In the genomic region with DNA sequence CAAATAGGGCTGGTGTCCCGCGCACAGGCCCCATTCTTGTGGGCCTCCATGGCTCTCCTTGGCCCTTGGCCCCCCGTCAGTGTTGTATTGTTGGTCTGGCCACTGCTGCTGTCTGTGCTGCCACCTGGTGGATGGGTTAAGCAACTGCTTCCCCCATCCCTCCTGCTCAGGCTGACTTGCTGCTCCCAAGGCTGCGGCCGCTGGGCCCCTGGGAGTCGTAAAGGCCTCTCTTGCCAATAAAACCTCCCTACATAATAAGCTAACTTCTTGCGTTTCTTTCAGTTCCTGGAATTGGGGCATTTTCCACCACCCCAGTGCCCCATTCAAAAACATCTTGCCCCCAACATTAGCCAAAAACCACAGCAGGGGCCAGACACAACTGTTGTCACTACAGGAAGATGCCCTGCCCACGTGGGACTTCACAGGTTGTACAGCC, we compare ENCODE assay signal across 8 cellular contexts. TPM values are rescaled to one million over a fixed set of nuclear protein-coding genes. Genes with fewer than 3 reads are reported as not detected.
DNase-seq lines count a peak whose midpoint lies in the region; ATAC-seq and TF ChIP-seq lines count a peak whose summit lies in the region.

No MANE protein-coding gene starts in this region.

- H3K4me3 Mint-ChIP-seq in CD4-positive, alpha-beta T cell, result no peak overlapping the region
- H3K4me3 Mint-ChIP-seq in activated T-cell treated with anti-CD3 and anti-CD28 coated beads, Interleukin-2, amount 50 U/mL, for 24 hours, result no peak overlapping the region
- H3K4me3 Mint-ChIP-seq in neural crest cell, result no peak overlapping the region

- H3K4me2 ChIP-seq in fibroblast of lung (ENCODE audit: extremely low read depth, insufficient read depth, low read length), result no peak overlapping the region

- H3K9me3 Mint-ChIP-seq in CD4-positive, alpha-beta T cell, result no peaks in the 10 kb centered on the region
- H3K9me3 Mint-ChIP-seq in activated T-cell treated with anti-CD3 and anti-CD28 coated beads, Interleukin-2, amount 50 U/mL, for 24 hours, result no peaks in the 10 kb centered on the region
- H3K9me3 Mint-ChIP-seq in neural crest cell, result no peaks in the 10 kb centered on the region

- DNase-seq in CD4-positive, alpha-beta T cell, result peak; percentile 53 to 75 (median 60)
- DNase-seq in Jurkat, Clone E6-1 (ENCODE audit: low read depth, low spot score), result peak; percentile 58
- DNase-seq in activated T-cell treated with anti-CD3 and anti-CD28 coated beads, Interleukin-2, amount 50 U/mL, for 24 hours, result peak; percentile 79
- DNase-seq in fibroblast of lung (ENCODE audit: low read depth in 2 of 2) (peak; percentile 57 to 65), neural crest cell (ENCODE audit: low read depth, low spot score) (peak; percentile 84), superior temporal gyrus (ENCODE audit: extremely low spot score) (peak; percentile 65)

- no peak overlapping the region for H2AFZ ChIP-seq in fibroblast of lung (ENCODE audit: low read length)

- CTCF ChIA-PET in CD4-positive, alpha-beta T cell (lab: Charles Lee), result interaction anchor here (1.6 kb wide), 1 partner anchor 13 kb away, joined by 4 read pairs; no protein-coding TSS in a partner anchor

- no peak overlapping the region for H3K27ac ChIP-seq in CD4-positive, alpha-beta T cell (ENCODE audit: low read depth, low read length)
- H3K27ac ChIP-seq in fibroblast of lung (ENCODE audit: insufficient read depth, low read length), result no peak overlapping the region

- H3K9ac ChIP-seq in fibroblast of lung (ENCODE audit: insufficient read depth, low read length), result no peak overlapping the region

- no peaks in the 10 kb centered on the region for H4K20me1 ChIP-seq in fibroblast of lung (ENCODE audit: control insufficient read depth, extremely low read depth, insufficient read depth, low read length)

- peak; percentile 91 for TF ChIP-seq CTCF in CD4-positive, alpha-beta T cell (IDR thresholded peaks at IDR 0.05)
- peak; percentile 80 to 96 for TF ChIP-seq CTCF in fibroblast of lung (conservative IDR thresholded peaks at IDR 0.05 in 1 of 2, IDR thresholded peaks at IDR 0.05 in 1 of 2; ENCODE audit: low read depth in 1 of 2, low read length in 2 of 2)
- TF ChIP-seq CTCF in neural crest cell (conservative IDR thresholded peaks at IDR 0.05), result peak; percentile 88

- peak; percentile 89 for ATAC-seq in CD4-positive, alpha-beta T cell (ENCODE audit: poor library complexity)
- ATAC-seq in GM19438 (IDR thresholded peaks at IDR 0.05; ENCODE audit: low read depth, unreplicated experiment), result peak; percentile 90

- no peaks in the 10 kb centered on the region for H3K36me3 ChIP-seq in fibroblast of lung (ENCODE audit: control insufficient read depth, insufficient read depth, low read length)

- POLR2A ChIA-PET in CD4-positive, alpha-beta T cell (lab: Charles Lee), result no interaction called here

- H3K27me3 Mint-ChIP-seq in CD4-positive, alpha-beta T cell, result no peaks in the 10 kb centered on the region
- no peaks in the 10 kb centered on the region for H3K27me3 Mint-ChIP-seq in activated T-cell treated with anti-CD3 and anti-CD28 coated beads, Interleukin-2, amount 50 U/mL, for 24 hours
- H3K27me3 Mint-ChIP-seq in neural crest cell (ENCODE audit: low read depth), result no peaks in the 10 kb centered on the region

- no peaks in the 10 kb centered on the region for H3K36me3 Mint-ChIP-seq in CD4-positive, alpha-beta T cell (ENCODE audit: low read depth)
- no peaks in the 10 kb centered on the region for H3K36me3 Mint-ChIP-seq in activated T-cell treated with anti-CD3 and anti-CD28 coated beads, Interleukin-2, amount 50 U/mL, for 24 hours (ENCODE audit: low read depth)
- H3K36me3 Mint-ChIP-seq in neural crest cell (ENCODE audit: low read depth), result no peaks in the 10 kb centered on the region

- H3K4me3 ChIP-seq in Jurkat, Clone E6-1 (ENCODE audit: low read length), result no peak overlapping the region
- H3K4me3 ChIP-seq in fibroblast of lung (replicated peaks in 1 of 4; ENCODE audit: control extremely low read depth in 1 of 4, insufficient read depth in 1 of 4, low read depth in 3 of 4, low read length in 4 of 4), result no peak overlapping the region

- H3K9me3 ChIP-seq in CD4-positive, alpha-beta T cell (ENCODE audit: control insufficient read depth, low read length), result no peaks in the 10 kb centered on the region
- no peaks in the 10 kb centered on the region for H3K9me3 ChIP-seq in fibroblast of lung (ENCODE audit: control insufficient read depth, insufficient read depth, low read depth, low read length)

- no peak overlapping the region for H3K27ac Mint-ChIP-seq in CD4-positive, alpha-beta T cell
- no peak overlapping the region for H3K27ac Mint-ChIP-seq in activated T-cell treated with anti-CD3 and anti-CD28 coated beads, Interleukin-2, amount 50 U/mL, for 24 hours
- no peak overlapping the region for H3K27ac Mint-ChIP-seq in neural crest cell (ENCODE audit: unreplicated experiment)

- no peaks in the 10 kb centered on the region for H3K4me1 ChIP-seq in fibroblast of lung (ENCODE audit: control insufficient read depth, extremely low read depth, insufficient read depth, low read length)

- intact Hi-C loops in CD4-positive, alpha-beta T cell (cut with DNase I, micrococcal nuclease), result loop anchor here (1.0 to 10.0 kb wide), 4 partner anchors 100 to 350 kb away; no protein-coding TSS in a partner anchor

- H3K79me2 ChIP-seq in fibroblast of lung (ENCODE audit: control insufficient read depth, insufficient read depth, low read length), result no peaks in the 10 kb centered on the region

- no peaks in the 10 kb centered on the region for H3K27me3 ChIP-seq in CD4-positive, alpha-beta T cell (ENCODE audit: control insufficient read depth, insufficient read depth, low read length)
- H3K27me3 ChIP-seq in fibroblast of lung (ENCODE audit: control insufficient read depth, insufficient read depth, low read length), result no peaks in the 10 kb centered on the region

- no peaks in the 10 kb centered on the region for H3K4me1 Mint-ChIP-seq in CD4-positive, alpha-beta T cell (ENCODE audit: low read depth)
- peaks cover 5% of the 10 kb centered on the region for H3K4me1 Mint-ChIP-seq in activated T-cell treated with anti-CD3 and anti-CD28 coated beads, Interleukin-2, amount 50 U/mL, for 24 hours (ENCODE audit: low read depth)
- H3K4me1 Mint-ChIP-seq in neural crest cell, result peaks cover 25% of the 10 kb centered on the region

TF ChIP-seq in PFSK-1, 5 proteins besides CTCF, POLR2A, EP300 and RAD21:
- TF ChIP-seq POLR2AphosphoS5 (IDR thresholded peaks at IDR 0.05; ENCODE audit: low read depth, low read length), result no peak
- TF ChIP-seq FOXP2 (optimal IDR thresholded peaks at IDR 0.05; ENCODE audit: borderline replicate concordance, extremely low read depth, extremely low read length, insufficient read depth), result peak; percentile 31

RNA-seq across cellular contexts. Expression of gene CD83, which starts 27.1 kb away (rescaled TPM):
- 10 to 100 TPM; 35.3 to 36.4 TPM for total RNA-seq in CD4-positive, alpha-beta T cell
- polyA plus RNA-seq in Jurkat, Clone E6-1 (2012; ENCODE audit: insufficient read depth, insufficient read length), result 23.8 TPM
- not detected for polyA plus RNA-seq in PFSK-1 (2012; ENCODE audit: insufficient read length, low read depth)
- total RNA-seq in fibroblast of lung (1.3 and 5.0 TPM in 2 replicates), neural crest cell (7.1 and 7.9 TPM in 2 replicates)
- 2.1 and 5.9 TPM in 2 replicates for polyA plus RNA-seq in fibroblast of lung
- 1.6 and 6.0 TPM in 2 replicates for polyA plus RNA-seq in fibroblast of lung (2012)
- polyA minus RNA-seq in fibroblast of lung (ENCODE audit: low replicate concordance), result 0.52 and 0.59 TPM in 2 replicates
